28 cellular contexts compared by ENCODE assay signal in genomic region chr2:117056376-117056748, GRCh38.
"Had no signal": no experiment of that assay in that cellular context is flagged by ENCODE, and none has a peak within 500 bp of the region (broad histone marks: within the 10 kb centered on the region; RNA-seq: fewer than 3 reads in every experiment).

No MANE protein-coding gene starts in this region.

- DNase-seq: activated CD4-positive, alpha-beta memory T cell treated with anti-CD3 and anti-CD28 coated beads for 36 hours; activated CD4-positive, alpha-beta T cell treated with anti-CD3 and anti-CD28 coated beads, Interleukin-2, amount 10 ng/mL, durations not matched to agents 24 days and 14 days; activated CD8-positive, alpha-beta memory T cell treated with anti-CD3 and anti-CD28 coated beads, Interleukin-2, amount 50 U/mL, for 4 hours; activated effector memory CD4-positive, alpha-beta T cell treated with anti-CD3 and anti-CD28 coated beads, Interleukin-2, amount 50 U/mL, for 16 hours; activated naive CD4-positive, alpha-beta T cell treated with anti-CD3 and anti-CD28 coated beads for 36 hours; activated naive CD8-positive, alpha-beta T cell treated with anti-CD3 and anti-CD28 coated beads, Interleukin-2, amount 10 ng/mL, durations not matched to agents 7 days and 5 days; activated T-cell treated with anti-CD3 and anti-CD28 coated beads, Interleukin-2, amount 50 U/mL, for 1 hour; effector CD4-positive, alpha-beta T cell; gastrocnemius medialis; glutamatergic neuron; left colon; mammary epithelial cell; naive B cell; nucleus accumbens; pancreas; psoas muscle; right cardiac atrium; spleen; stimulated activated naive CD4-positive, alpha-beta T cell; T-helper 1 cell had no signal

- ATAC-seq: gastrocnemius medialis, pancreas, psoas muscle, right cardiac atrium had no signal

- H3K27me3 ChIP-seq: breast epithelium, gastrocnemius medialis, hepatocyte, pancreas, spleen, tibial nerve had no signal

- H3K4me1 ChIP-seq: breast epithelium, gastrocnemius medialis, pancreas, psoas muscle, spleen, tibial nerve had no signal

- H3K4me3 ChIP-seq: breast epithelium, gastrocnemius medialis, hepatocyte, pancreas, psoas muscle, spleen, tibial nerve had no signal

- H3K36me3 ChIP-seq: breast epithelium, gastrocnemius medialis, pancreas, spleen, tibial nerve had no signal

- H3K9me3 ChIP-seq: gastrocnemius medialis, pancreas, psoas muscle had no signal

- H3K4me2 ChIP-seq: hepatocyte had no signal

- H3K9me3 Mint-ChIP-seq: mesothelial cell of epicardium had no signal

- H3K79me2 ChIP-seq: hepatocyte had no signal

- H3K27me3 Mint-ChIP-seq: activated CD4-positive, alpha-beta memory T cell treated with anti-CD3 and anti-CD28 coated beads for 36 hours; activated CD4-positive, alpha-beta T cell treated with anti-CD3 and anti-CD28 coated beads, Interleukin-2, amount 10 ng/mL, durations not matched to agents 24 days and 14 days; activated naive CD8-positive, alpha-beta T cell treated with anti-CD3 and anti-CD28 coated beads, Interleukin-2, amount 10 ng/mL, durations not matched to agents 7 days and 5 days; central memory CD8-positive, alpha-beta T cell; dendritic cell treated with granulocyte-macrophage colony-stimulating factor and Interleukin-4, amounts not matched to agents 40 ng/mL and 50 ng/mL, for 4 days; naive B cell had no signal

- H3K27ac ChIP-seq: breast epithelium, gastrocnemius medialis, hepatocyte, pancreas, psoas muscle, spleen, tibial nerve had no signal

- H3K27ac Mint-ChIP-seq: activated CD4-positive, alpha-beta memory T cell treated with anti-CD3 and anti-CD28 coated beads for 36 hours; activated CD4-positive, alpha-beta T cell treated with anti-CD3 and anti-CD28 coated beads, Interleukin-2, amount 10 ng/mL, durations not matched to agents 24 days and 14 days; activated naive CD4-positive, alpha-beta T cell treated with anti-CD3 and anti-CD28 coated beads for 36 hours; activated naive CD8-positive, alpha-beta T cell treated with anti-CD3 and anti-CD28 coated beads, Interleukin-2, amount 10 ng/mL, durations not matched to agents 7 days and 5 days; activated T-helper 1 cell treated with anti-CD3 and anti-CD28 coated beads, Interleukin-12 subunit alpha, Interleukin-12 subunit beta, Interleukin-2, Interleukin-4 antibody, amounts not matched to agents 30 ng/mL and 10 ng/mL and 1 ng/mL, durations not matched to agents 14 hours and 24 hours and 36 hours; dendritic cell treated with granulocyte-macrophage colony-stimulating factor and Interleukin-4, amounts not matched to agents 40 ng/mL and 50 ng/mL, for 4 days; naive B cell; T-helper 2 cell treated with Interferon-gamma antibody and Interleukin-4, amounts not matched to agents 5 μg/mL and 100 μg/mL, for 36 hours had no signal

- H3K4me1 Mint-ChIP-seq: activated CD4-positive, alpha-beta T cell treated with anti-CD3 and anti-CD28 coated beads, Interleukin-2, amount 10 ng/mL, durations not matched to agents 24 days and 14 days; central memory CD8-positive, alpha-beta T cell; naive B cell had no signal

- H3K4me3 Mint-ChIP-seq: activated CD4-positive, alpha-beta memory T cell treated with anti-CD3 and anti-CD28 coated beads for 36 hours; activated CD4-positive, alpha-beta T cell treated with anti-CD3 and anti-CD28 coated beads, Interleukin-2, amount 10 ng/mL, durations not matched to agents 24 days and 14 days; activated naive CD4-positive, alpha-beta T cell treated with anti-CD3 and anti-CD28 coated beads for 36 hours; activated naive CD8-positive, alpha-beta T cell treated with anti-CD3 and anti-CD28 coated beads, Interleukin-2, amount 10 ng/mL, durations not matched to agents 7 days and 5 days; activated T-helper 1 cell treated with anti-CD3 and anti-CD28 coated beads, Interleukin-12 subunit alpha, Interleukin-12 subunit beta, Interleukin-2, Interleukin-4 antibody, amounts not matched to agents 30 ng/mL and 10 ng/mL and 1 ng/mL, durations not matched to agents 14 hours and 24 hours and 36 hours; central memory CD8-positive, alpha-beta T cell; dendritic cell treated with granulocyte-macrophage colony-stimulating factor and Interleukin-4, amounts not matched to agents 40 ng/mL and 50 ng/mL, for 4 days; mesothelial cell of epicardium; naive B cell; T-helper 2 cell treated with Interferon-gamma antibody and Interleukin-4, amounts not matched to agents 5 μg/mL and 100 μg/mL, for 36 hours had no signal

- H3K36me3 Mint-ChIP-seq: activated CD4-positive, alpha-beta memory T cell treated with anti-CD3 and anti-CD28 coated beads for 36 hours; activated naive CD8-positive, alpha-beta T cell treated with anti-CD3 and anti-CD28 coated beads, Interleukin-2, amount 10 ng/mL, durations not matched to agents 7 days and 5 days; mesothelial cell of epicardium; naive B cell had no signal
